1 cellular context compared by ENCODE assay signal in the genomic region with DNA sequence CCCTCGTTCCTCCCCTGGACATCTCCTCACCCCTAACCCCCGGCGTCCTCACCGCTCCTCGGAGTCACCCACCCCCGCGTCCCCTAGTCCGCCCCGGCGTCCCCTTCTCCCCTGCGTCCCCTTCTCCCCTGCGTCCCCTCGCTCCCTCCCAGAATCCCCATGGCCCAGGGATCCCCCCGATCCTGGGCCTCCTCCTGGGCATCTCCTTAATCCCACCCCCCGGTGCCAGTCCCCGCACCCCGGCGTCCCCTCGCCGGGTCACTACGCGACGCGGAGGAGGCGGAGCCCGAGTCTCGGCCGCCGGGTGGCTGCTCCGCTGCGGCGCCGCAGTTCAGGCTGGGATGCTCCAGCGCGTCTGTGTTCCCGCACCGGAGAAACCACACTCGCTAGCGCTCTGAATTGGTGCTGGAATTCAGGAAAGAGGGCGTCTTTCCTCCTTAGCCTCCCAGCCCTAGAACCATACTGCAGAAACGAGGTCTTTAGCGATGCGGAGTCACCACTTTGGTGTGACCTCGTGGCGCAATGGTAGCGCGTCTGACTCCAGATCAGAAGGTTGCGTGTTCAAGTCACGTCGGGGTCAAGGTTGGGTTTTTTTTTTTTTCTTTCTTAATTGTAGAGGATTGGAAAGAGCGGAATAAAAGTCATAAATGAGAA.
TF ChIP-seq lines count a peak whose summit lies in the region.

No MANE protein-coding gene starts in this region.

TF ChIP-seq in WTC11, 78 proteins besides CTCF, POLR2A, EP300 and RAD21 (continued from another document and continues in another):
- TF ChIP-seq, protein P1, sequence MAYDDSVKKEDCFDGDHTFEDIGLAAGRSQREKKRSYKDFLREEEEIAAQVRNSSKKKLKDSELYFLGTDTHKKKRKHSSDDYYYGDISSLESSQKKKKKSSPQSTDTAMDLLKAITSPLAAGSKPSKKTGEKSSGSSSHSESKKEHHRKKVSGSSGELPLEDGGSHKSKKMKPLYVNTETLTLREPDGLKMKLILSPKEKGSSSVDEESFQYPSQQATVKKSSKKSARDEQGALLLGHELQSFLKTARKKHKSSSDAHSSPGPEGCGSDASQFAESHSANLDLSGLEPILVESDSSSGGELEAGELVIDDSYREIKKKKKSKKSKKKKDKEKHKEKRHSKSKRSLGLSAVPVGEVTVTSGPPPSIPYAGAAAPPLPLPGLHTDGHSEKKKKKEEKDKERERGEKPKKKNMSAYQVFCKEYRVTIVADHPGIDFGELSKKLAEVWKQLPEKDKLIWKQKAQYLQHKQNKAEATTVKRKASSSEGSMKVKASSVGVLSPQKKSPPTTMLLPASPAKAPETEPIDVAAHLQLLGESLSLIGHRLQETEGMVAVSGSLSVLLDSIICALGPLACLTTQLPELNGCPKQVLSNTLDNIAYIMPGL (CRISPR knock-in tag; IDR thresholded peaks at IDR 0.05): peak; percentile 98
- TF ChIP-seq, protein P2, sequence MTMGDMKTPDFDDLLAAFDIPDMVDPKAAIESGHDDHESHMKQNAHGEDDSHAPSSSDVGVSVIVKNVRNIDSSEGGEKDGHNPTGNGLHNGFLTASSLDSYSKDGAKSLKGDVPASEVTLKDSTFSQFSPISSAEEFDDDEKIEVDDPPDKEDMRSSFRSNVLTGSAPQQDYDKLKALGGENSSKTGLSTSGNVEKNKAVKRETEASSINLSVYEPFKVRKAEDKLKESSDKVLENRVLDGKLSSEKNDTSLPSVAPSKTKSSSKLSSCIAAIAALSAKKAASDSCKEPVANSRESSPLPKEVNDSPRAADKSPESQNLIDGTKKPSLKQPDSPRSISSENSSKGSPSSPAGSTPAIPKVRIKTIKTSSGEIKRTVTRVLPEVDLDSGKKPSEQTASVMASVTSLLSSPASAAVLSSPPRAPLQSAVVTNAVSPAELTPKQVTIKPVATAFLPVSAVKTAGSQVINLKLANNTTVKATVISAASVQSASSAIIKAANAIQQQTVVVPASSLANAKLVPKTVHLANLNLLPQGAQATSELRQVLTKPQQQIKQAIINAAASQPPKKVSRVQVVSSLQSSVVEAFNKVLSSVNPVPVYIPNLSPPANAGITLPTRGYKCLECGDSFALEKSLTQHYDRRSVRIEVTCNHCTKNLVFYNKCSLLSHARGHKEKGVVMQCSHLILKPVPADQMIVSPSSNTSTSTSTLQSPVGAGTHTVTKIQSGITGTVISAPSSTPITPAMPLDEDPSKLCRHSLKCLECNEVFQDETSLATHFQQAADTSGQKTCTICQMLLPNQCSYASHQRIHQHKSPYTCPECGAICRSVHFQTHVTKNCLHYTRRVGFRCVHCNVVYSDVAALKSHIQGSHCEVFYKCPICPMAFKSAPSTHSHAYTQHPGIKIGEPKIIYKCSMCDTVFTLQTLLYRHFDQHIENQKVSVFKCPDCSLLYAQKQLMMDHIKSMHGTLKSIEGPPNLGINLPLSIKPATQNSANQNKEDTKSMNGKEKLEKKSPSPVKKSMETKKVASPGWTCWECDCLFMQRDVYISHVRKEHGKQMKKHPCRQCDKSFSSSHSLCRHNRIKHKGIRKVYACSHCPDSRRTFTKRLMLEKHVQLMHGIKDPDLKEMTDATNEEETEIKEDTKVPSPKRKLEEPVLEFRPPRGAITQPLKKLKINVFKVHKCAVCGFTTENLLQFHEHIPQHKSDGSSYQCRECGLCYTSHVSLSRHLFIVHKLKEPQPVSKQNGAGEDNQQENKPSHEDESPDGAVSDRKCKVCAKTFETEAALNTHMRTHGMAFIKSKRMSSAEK (CRISPR knock-in tag; IDR thresholded peaks at IDR 0.05; ENCODE audit: borderline replicate concordance): no peak
- TF ChIP-seq ZNF671 (CRISPR knock-in tag; IDR thresholded peaks at IDR 0.05): no peak
- no peak; the same call in 1 of the 2 replicates for TF ChIP-seq KAT7 (CRISPR knock-in tag; IDR thresholded peaks at IDR 0.05; ENCODE audit: borderline replicate concordance)
- no peak for TF ChIP-seq NFATC4 (CRISPR knock-in tag; IDR thresholded peaks at IDR 0.05)
- no peak for TF ChIP-seq FOXJ3 (CRISPR knock-in tag; IDR thresholded peaks at IDR 0.05; ENCODE audit: borderline replicate concordance)
- TF ChIP-seq, protein P3, sequence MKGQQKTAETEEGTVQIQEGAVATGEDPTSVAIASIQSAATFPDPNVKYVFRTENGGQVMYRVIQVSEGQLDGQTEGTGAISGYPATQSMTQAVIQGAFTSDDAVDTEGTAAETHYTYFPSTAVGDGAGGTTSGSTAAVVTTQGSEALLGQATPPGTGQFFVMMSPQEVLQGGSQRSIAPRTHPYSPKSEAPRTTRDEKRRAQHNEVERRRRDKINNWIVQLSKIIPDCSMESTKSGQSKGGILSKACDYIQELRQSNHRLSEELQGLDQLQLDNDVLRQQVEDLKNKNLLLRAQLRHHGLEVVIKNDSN (CRISPR knock-in tag; IDR thresholded peaks at IDR 0.05): peak; percentile 54
- TF ChIP-seq ZBTB21 (CRISPR knock-in tag; IDR thresholded peaks at IDR 0.05; ENCODE audit: borderline replicate concordance): no peak
- TF ChIP-seq, protein P4, sequence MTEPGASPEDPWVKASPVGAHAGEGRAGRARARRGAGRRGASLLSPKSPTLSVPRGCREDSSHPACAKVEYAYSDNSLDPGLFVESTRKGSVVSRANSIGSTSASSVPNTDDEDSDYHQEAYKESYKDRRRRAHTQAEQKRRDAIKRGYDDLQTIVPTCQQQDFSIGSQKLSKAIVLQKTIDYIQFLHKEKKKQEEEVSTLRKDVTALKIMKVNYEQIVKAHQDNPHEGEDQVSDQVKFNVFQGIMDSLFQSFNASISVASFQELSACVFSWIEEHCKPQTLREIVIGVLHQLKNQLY (CRISPR knock-in tag; IDR thresholded peaks at IDR 0.05): no peak
- TF ChIP-seq ZNF317 (CRISPR knock-in tag; IDR thresholded peaks at IDR 0.05; ENCODE audit: borderline replicate concordance, low read depth): no peak
- TF ChIP-seq TEAD1 (CRISPR knock-in tag; IDR thresholded peaks at IDR 0.05): peak; percentile 89; the same call in 1 of the 2 replicates
- TF ChIP-seq, protein P5, sequence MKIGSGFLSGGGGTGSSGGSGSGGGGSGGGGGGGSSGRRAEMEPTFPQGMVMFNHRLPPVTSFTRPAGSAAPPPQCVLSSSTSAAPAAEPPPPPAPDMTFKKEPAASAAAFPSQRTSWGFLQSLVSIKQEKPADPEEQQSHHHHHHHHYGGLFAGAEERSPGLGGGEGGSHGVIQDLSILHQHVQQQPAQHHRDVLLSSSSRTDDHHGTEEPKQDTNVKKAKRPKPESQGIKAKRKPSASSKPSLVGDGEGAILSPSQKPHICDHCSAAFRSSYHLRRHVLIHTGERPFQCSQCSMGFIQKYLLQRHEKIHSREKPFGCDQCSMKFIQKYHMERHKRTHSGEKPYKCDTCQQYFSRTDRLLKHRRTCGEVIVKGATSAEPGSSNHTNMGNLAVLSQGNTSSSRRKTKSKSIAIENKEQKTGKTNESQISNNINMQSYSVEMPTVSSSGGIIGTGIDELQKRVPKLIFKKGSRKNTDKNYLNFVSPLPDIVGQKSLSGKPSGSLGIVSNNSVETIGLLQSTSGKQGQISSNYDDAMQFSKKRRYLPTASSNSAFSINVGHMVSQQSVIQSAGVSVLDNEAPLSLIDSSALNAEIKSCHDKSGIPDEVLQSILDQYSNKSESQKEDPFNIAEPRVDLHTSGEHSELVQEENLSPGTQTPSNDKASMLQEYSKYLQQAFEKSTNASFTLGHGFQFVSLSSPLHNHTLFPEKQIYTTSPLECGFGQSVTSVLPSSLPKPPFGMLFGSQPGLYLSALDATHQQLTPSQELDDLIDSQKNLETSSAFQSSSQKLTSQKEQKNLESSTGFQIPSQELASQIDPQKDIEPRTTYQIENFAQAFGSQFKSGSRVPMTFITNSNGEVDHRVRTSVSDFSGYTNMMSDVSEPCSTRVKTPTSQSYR (CRISPR knock-in tag; IDR thresholded peaks at IDR 0.05): no peak
- TF ChIP-seq, protein P6, sequence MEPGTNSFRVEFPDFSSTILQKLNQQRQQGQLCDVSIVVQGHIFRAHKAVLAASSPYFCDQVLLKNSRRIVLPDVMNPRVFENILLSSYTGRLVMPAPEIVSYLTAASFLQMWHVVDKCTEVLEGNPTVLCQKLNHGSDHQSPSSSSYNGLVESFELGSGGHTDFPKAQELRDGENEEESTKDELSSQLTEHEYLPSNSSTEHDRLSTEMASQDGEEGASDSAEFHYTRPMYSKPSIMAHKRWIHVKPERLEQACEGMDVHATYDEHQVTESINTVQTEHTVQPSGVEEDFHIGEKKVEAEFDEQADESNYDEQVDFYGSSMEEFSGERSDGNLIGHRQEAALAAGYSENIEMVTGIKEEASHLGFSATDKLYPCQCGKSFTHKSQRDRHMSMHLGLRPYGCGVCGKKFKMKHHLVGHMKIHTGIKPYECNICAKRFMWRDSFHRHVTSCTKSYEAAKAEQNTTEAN (CRISPR knock-in tag; IDR thresholded peaks at IDR 0.05): 0 out of 2 replicates have a peak, but pooled peaks have one; percentile 8
- no peak for TF ChIP-seq ZNF138 (CRISPR knock-in tag; conservative IDR thresholded peaks at IDR 0.05)
- TF ChIP-seq, protein P7, sequence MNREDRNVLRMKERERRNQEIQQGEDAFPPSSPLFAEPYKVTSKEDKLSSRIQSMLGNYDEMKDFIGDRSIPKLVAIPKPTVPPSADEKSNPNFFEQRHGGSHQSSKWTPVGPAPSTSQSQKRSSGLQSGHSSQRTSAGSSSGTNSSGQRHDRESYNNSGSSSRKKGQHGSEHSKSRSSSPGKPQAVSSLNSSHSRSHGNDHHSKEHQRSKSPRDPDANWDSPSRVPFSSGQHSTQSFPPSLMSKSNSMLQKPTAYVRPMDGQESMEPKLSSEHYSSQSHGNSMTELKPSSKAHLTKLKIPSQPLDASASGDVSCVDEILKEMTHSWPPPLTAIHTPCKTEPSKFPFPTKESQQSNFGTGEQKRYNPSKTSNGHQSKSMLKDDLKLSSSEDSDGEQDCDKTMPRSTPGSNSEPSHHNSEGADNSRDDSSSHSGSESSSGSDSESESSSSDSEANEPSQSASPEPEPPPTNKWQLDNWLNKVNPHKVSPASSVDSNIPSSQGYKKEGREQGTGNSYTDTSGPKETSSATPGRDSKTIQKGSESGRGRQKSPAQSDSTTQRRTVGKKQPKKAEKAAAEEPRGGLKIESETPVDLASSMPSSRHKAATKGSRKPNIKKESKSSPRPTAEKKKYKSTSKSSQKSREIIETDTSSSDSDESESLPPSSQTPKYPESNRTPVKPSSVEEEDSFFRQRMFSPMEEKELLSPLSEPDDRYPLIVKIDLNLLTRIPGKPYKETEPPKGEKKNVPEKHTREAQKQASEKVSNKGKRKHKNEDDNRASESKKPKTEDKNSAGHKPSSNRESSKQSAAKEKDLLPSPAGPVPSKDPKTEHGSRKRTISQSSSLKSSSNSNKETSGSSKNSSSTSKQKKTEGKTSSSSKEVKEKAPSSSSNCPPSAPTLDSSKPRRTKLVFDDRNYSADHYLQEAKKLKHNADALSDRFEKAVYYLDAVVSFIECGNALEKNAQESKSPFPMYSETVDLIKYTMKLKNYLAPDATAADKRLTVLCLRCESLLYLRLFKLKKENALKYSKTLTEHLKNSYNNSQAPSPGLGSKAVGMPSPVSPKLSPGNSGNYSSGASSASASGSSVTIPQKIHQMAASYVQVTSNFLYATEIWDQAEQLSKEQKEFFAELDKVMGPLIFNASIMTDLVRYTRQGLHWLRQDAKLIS (CRISPR knock-in tag; IDR thresholded peaks at IDR 0.05; ENCODE audit: borderline replicate concordance): no peak
- peak; percentile 61; the same call in 1 of the 2 replicates for TF ChIP-seq ZNF423 (CRISPR knock-in tag; IDR thresholded peaks at IDR 0.05)
- no peak for TF ChIP-seq RORB (CRISPR knock-in tag; IDR thresholded peaks at IDR 0.05)
- TF ChIP-seq, protein P8, sequence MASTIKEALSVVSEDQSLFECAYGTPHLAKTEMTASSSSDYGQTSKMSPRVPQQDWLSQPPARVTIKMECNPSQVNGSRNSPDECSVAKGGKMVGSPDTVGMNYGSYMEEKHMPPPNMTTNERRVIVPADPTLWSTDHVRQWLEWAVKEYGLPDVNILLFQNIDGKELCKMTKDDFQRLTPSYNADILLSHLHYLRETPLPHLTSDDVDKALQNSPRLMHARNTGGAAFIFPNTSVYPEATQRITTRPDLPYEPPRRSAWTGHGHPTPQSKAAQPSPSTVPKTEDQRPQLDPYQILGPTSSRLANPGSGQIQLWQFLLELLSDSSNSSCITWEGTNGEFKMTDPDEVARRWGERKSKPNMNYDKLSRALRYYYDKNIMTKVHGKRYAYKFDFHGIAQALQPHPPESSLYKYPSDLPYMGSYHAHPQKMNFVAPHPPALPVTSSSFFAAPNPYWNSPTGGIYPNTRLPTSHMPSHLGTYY (CRISPR knock-in tag; IDR thresholded peaks at IDR 0.05): no peak
- TF ChIP-seq, protein P9, sequence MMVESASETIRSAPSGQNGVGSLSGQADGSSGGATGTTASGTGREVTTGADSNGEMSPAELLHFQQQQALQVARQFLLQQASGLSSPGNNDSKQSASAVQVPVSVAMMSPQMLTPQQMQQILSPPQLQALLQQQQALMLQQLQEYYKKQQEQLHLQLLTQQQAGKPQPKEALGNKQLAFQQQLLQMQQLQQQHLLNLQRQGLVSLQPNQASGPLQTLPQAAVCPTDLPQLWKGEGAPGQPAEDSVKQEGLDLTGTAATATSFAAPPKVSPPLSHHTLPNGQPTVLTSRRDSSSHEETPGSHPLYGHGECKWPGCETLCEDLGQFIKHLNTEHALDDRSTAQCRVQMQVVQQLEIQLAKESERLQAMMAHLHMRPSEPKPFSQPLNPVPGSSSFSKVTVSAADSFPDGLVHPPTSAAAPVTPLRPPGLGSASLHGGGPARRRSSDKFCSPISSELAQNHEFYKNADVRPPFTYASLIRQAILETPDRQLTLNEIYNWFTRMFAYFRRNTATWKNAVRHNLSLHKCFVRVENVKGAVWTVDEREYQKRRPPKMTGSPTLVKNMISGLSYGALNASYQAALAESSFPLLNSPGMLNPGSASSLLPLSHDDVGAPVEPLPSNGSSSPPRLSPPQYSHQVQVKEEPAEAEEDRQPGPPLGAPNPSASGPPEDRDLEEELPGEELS (CRISPR knock-in tag; IDR thresholded peaks at IDR 0.05): 0 out of 2 replicates have a peak, but pooled peaks have one; percentile 61
- TF ChIP-seq, protein P10, sequence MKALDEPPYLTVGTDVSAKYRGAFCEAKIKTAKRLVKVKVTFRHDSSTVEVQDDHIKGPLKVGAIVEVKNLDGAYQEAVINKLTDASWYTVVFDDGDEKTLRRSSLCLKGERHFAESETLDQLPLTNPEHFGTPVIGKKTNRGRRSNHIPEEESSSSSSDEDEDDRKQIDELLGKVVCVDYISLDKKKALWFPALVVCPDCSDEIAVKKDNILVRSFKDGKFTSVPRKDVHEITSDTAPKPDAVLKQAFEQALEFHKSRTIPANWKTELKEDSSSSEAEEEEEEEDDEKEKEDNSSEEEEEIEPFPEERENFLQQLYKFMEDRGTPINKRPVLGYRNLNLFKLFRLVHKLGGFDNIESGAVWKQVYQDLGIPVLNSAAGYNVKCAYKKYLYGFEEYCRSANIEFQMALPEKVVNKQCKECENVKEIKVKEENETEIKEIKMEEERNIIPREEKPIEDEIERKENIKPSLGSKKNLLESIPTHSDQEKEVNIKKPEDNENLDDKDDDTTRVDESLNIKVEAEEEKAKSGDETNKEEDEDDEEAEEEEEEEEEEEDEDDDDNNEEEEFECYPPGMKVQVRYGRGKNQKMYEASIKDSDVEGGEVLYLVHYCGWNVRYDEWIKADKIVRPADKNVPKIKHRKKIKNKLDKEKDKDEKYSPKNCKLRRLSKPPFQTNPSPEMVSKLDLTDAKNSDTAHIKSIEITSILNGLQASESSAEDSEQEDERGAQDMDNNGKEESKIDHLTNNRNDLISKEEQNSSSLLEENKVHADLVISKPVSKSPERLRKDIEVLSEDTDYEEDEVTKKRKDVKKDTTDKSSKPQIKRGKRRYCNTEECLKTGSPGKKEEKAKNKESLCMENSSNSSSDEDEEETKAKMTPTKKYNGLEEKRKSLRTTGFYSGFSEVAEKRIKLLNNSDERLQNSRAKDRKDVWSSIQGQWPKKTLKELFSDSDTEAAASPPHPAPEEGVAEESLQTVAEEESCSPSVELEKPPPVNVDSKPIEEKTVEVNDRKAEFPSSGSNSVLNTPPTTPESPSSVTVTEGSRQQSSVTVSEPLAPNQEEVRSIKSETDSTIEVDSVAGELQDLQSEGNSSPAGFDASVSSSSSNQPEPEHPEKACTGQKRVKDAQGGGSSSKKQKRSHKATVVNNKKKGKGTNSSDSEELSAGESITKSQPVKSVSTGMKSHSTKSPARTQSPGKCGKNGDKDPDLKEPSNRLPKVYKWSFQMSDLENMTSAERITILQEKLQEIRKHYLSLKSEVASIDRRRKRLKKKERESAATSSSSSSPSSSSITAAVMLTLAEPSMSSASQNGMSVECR (CRISPR knock-in tag; IDR thresholded peaks at IDR 0.05; ENCODE audit: borderline replicate concordance): no peak; the same call in 1 of the 2 replicates
- no peak for TF ChIP-seq GTF2I (CRISPR knock-in tag; conservative IDR thresholded peaks at IDR 0.05)
- no peak for TF ChIP-seq ZNF121 (CRISPR knock-in tag; IDR thresholded peaks at IDR 0.05)
- peak; percentile 59; the same call in 1 of the 2 replicates for TF ChIP-seq GABPB1 (CRISPR knock-in tag; IDR thresholded peaks at IDR 0.05)
